Comparison of ENCODE assay signal across 20 cellular contexts in the genomic region with DNA sequence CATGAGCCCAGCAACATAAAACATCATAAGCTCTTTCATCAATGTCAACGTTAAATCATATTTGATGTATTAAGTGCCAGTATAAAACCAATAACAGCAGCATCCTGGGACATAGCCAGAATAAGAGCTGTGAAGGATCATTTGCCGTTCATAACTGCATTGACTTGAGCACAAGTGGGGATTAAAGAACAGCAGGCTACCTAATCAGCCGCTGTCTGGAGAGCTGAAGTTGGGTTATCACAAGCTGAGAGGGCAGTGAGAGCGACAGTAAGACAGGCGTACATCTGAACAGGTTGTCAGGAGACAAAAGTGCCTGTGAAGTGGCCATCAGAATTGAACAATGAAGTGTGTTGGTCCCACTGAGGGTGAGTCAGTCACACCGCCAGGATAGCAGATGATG.
"Had no signal": no experiment of that assay in that cellular context is flagged by ENCODE, and none has a peak within 500 bp of the region (broad histone marks: within the 10 kb centered on the region; RNA-seq: fewer than 3 reads in every experiment).

No MANE protein-coding gene starts in this region.

- H3K27me3 ChIP-seq: gastroesophageal sphincter, suprapubic skin had no signal

- H3K27me3 Mint-ChIP-seq: activated CD8-positive, alpha-beta memory T cell treated with anti-CD3 and anti-CD28 coated beads, Interleukin-2, amount 10 ng/mL, durations not matched to agents 7 days and 5 days; activated naive CD8-positive, alpha-beta T cell; activated T-cell treated with anti-CD3 and anti-CD28 coated beads, Interleukin-2, amount 50 U/mL, for 24 hours; brain; dendritic cell treated with granulocyte-macrophage colony-stimulating factor and Interleukin-4, amounts not matched to agents 40 ng/mL and 50 ng/mL, for 4 days; effector memory CD8-positive, alpha-beta T cell; memory B cell; type B pancreatic cell had no signal

- H3K36me3 ChIP-seq: gastroesophageal sphincter, left ventricle myocardium inferior, suprapubic skin had no signal

- H3K4me1 Mint-ChIP-seq: activated CD8-positive, alpha-beta memory T cell treated with anti-CD3 and anti-CD28 coated beads, Interleukin-2, amount 10 ng/mL, durations not matched to agents 7 days and 5 days; memory B cell; nephron; WTC11 had no signal

- H3K36me3 Mint-ChIP-seq: activated CD8-positive, alpha-beta memory T cell treated with anti-CD3 and anti-CD28 coated beads, Interleukin-2, amount 10 ng/mL, durations not matched to agents 7 days and 5 days; activated naive CD8-positive, alpha-beta T cell; memory B cell; type B pancreatic cell had no signal

- H3K27ac Mint-ChIP-seq: activated CD8-positive, alpha-beta memory T cell treated with anti-CD3 and anti-CD28 coated beads, Interleukin-2, amount 10 ng/mL, durations not matched to agents 7 days and 5 days; activated naive CD8-positive, alpha-beta T cell; activated T-cell treated with anti-CD3 and anti-CD28 coated beads, Interleukin-2, amount 50 U/mL, for 24 hours; brain; dendritic cell treated with granulocyte-macrophage colony-stimulating factor and Interleukin-4, amounts not matched to agents 40 ng/mL and 50 ng/mL, for 4 days; effector memory CD8-positive, alpha-beta T cell; memory B cell; nephron; type B pancreatic cell; WTC11 had no signal

- ATAC-seq: activated CD8-positive, alpha-beta memory T cell treated with anti-CD3 and anti-CD28 coated beads, Interleukin-2, amount 10 ng/mL, durations not matched to agents 7 days and 5 days; effector memory CD8-positive, alpha-beta T cell; gastroesophageal sphincter; stimulated activated naive CD8-positive, alpha-beta T cell treated with anti-CD3 and anti-CD28 coated beads, Interleukin-15, Interleukin-2, amounts not matched to agents 100 U/mL and 50 U/mL, for 24 hours; WTC11 had no signal

- H3K4me3 ChIP-seq: gastroesophageal sphincter, left ventricle myocardium inferior, suprapubic skin had no signal

- H3K4me3 Mint-ChIP-seq: activated CD8-positive, alpha-beta memory T cell treated with anti-CD3 and anti-CD28 coated beads, Interleukin-2, amount 10 ng/mL, durations not matched to agents 7 days and 5 days; activated naive CD8-positive, alpha-beta T cell; activated T-cell treated with anti-CD3 and anti-CD28 coated beads, Interleukin-2, amount 50 U/mL, for 24 hours; brain; dendritic cell treated with granulocyte-macrophage colony-stimulating factor and Interleukin-4, amounts not matched to agents 40 ng/mL and 50 ng/mL, for 4 days; effector memory CD8-positive, alpha-beta T cell; memory B cell; nephron; type B pancreatic cell; WTC11 had no signal

- H3K9me3 ChIP-seq: gastroesophageal sphincter, suprapubic skin had no signal

- DNase-seq: activated CD4-positive, alpha-beta T cell treated with anti-CD3 and anti-CD28 coated beads, Interleukin-2, amount 50 U/mL, for 1 hour; activated CD8-positive, alpha-beta memory T cell treated with anti-CD3 and anti-CD28 coated beads, Interleukin-2, amount 10 ng/mL, durations not matched to agents 7 days and 5 days; activated effector memory CD4-positive, alpha-beta T cell treated with anti-CD3 and anti-CD28 coated beads, Interleukin-2, amount 50 U/mL, for 16 hours; activated T-cell treated with anti-CD3 and anti-CD28 coated beads, Interleukin-2, amount 50 U/mL, for 24 hours; amygdala; cerebellar nuclear complex; effector memory CD8-positive, alpha-beta T cell; left ventricle myocardium inferior; stimulated activated CD4-positive, alpha-beta T cell treated with anti-CD3 and anti-CD28 coated beads, Interleukin-12 subunit alpha, Interleukin-12 subunit beta, amount 100 ng/mL, for 4 hours; stimulated activated naive CD8-positive, alpha-beta T cell treated with anti-CD3 and anti-CD28 coated beads, Interleukin-15, Interleukin-2, amounts not matched to agents 100 U/mL and 50 U/mL, for 24 hours had no signal

- H3K27ac ChIP-seq: epithelial cell of prostate, gastroesophageal sphincter, left ventricle myocardium inferior, suprapubic skin had no signal
